2 cellular contexts compared by ENCODE assay signal in genomic region chr22:46957521-46957920, GRCh38.
TF ChIP-seq lines count a peak whose summit lies in the region.

No MANE protein-coding gene starts in this region.

TF ChIP-seq in IMR-90, 13 proteins besides CTCF, POLR2A, EP300 and RAD21:
- TF ChIP-seq USF2 (IDR thresholded peaks at IDR 0.05; ENCODE audit: low read depth, low read length) (no peak), CHD1 (IDR thresholded peaks at IDR 0.05; ENCODE audit: low read depth, low read length) (no peak), MAFK (IDR thresholded peaks at IDR 0.05; ENCODE audit: low read depth, low read length) (no peak), MXI1 (IDR thresholded peaks at IDR 0.05; ENCODE audit: borderline replicate concordance, low read depth, low read length) (no peak), MAZ (IDR thresholded peaks at IDR 0.05; ENCODE audit: borderline replicate concordance, low read depth, low read length) (no peak), RFX5 (IDR thresholded peaks at IDR 0.05; ENCODE audit: low read depth, low read length) (no peak), ELK1 (IDR thresholded peaks at IDR 0.05; ENCODE audit: borderline replicate concordance, low read depth, low read length) (no peak)

TF ChIP-seq in WTC11, 78 proteins besides CTCF, POLR2A, EP300 and RAD21:
- TF ChIP-seq CREM (CRISPR knock-in tag; IDR thresholded peaks at IDR 0.05) (no peak), AFF4 (CRISPR knock-in tag; IDR thresholded peaks at IDR 0.05; ENCODE audit: borderline replicate concordance) (no peak), PRDM15 (CRISPR knock-in tag; IDR thresholded peaks at IDR 0.05) (no peak), SOX15 (CRISPR knock-in tag; IDR thresholded peaks at IDR 0.05) (no peak), ETV6 (CRISPR knock-in tag; IDR thresholded peaks at IDR 0.05) (no peak), JAZF1 (CRISPR knock-in tag; IDR thresholded peaks at IDR 0.05) (no peak), FOXP1 (CRISPR knock-in tag; IDR thresholded peaks at IDR 0.05; ENCODE audit: borderline replicate concordance) (no peak), ZNF423 (CRISPR knock-in tag; IDR thresholded peaks at IDR 0.05) (no peak), ZNF121 (CRISPR knock-in tag; IDR thresholded peaks at IDR 0.05) (no peak), ARID4B (CRISPR knock-in tag; IDR thresholded peaks at IDR 0.05; ENCODE audit: borderline replicate concordance) (no peak), ATF6 (CRISPR knock-in tag; IDR thresholded peaks at IDR 0.05) (no peak)
